1 cellular context compared by ENCODE assay signal in genomic region chr22:19060356-19061009, GRCh38.
TF ChIP-seq lines count a peak whose summit lies in the region.

No MANE protein-coding gene starts in this region.

TF ChIP-seq in H1, 55 proteins besides CTCF, POLR2A, EP300 and RAD21 (continued from another document):
- TF ChIP-seq CBX8 (IDR thresholded peaks at IDR 0.05; ENCODE audit: borderline replicate concordance, low read depth, low read length) (no peak), SIN3A (conservative IDR thresholded peaks at IDR 0.05 in 1 of 2, IDR thresholded peaks at IDR 0.05 in 1 of 2; ENCODE audit: low read depth in 1 of 2, low read length in 2 of 2) (no peak), CHD7 (IDR thresholded peaks at IDR 0.05; ENCODE audit: insufficient replicate concordance, low read length) (no peak), RNF2 (IDR thresholded peaks at IDR 0.05; ENCODE audit: borderline replicate concordance, low read depth, low read length, missing control alignments, poor library complexity, severe bottlenecking) (no peak), CEBPB (IDR thresholded peaks at IDR 0.05; ENCODE audit: low read depth, low read length) (no peak), ZNF274 (IDR thresholded peaks at IDR 0.05; ENCODE audit: borderline replicate concordance, extremely low read depth, low read length) (no peak), CREB1 (IDR thresholded peaks at IDR 0.05) (no peak)
